ENCODE assay signal across 33 cellular contexts in genomic region chr17:30366536-30366935, GRCh38. TPM values are rescaled to one million over a fixed set of nuclear protein-coding genes. Genes with fewer than 3 reads are reported as not detected.
"Had no signal": no experiment of that assay in that cellular context is flagged by ENCODE, and none has a peak within 500 bp of the region (broad histone marks: within the 10 kb centered on the region; RNA-seq: fewer than 3 reads in every experiment).

No MANE protein-coding gene starts in this region.

- DNase-seq: activated CD4-positive, alpha-beta T cell treated with anti-CD3 and anti-CD28 coated beads, Interleukin-2, amount 10 ng/mL, durations not matched to agents 24 days and 14 days; activated CD4-positive, CD25-positive, alpha-beta regulatory T cell treated with anti-CD3 and anti-CD28 coated beads, Interleukin-2, amount 50 U/mL, for 72 hours; activated CD8-positive, alpha-beta memory T cell treated with anti-CD3 and anti-CD28 coated beads, Interleukin-2, amount 10 ng/mL, durations not matched to agents 7 days and 5 days; activated CD8-positive, alpha-beta T cell treated with anti-CD3 and anti-CD28 coated beads for 36 hours; activated naive CD4-positive, alpha-beta T cell treated with Interleukin-2 at 50 U/mL for 16 hours; activated T-cell treated with anti-CD3 and anti-CD28 coated beads for 4 hours; activated T-cell treated with anti-CD3 and anti-CD28 coated beads, Interleukin-2, amount 50 U/mL, for 72 hours; amygdala; effector CD4-positive, alpha-beta T cell; esophagus squamous epithelium; foreskin melanocyte; heart right ventricle; islet precursor cell; left ventricle myocardium inferior; mesendoderm; pancreas; retina; stimulated activated CD4-positive, alpha-beta T cell treated with anti-CD3 and anti-CD28 coated beads, Interleukin-12 subunit alpha, Interleukin-12 subunit beta, amount 100 ng/mL, for 4 hours; stimulated activated CD4-positive, alpha-beta T cell treated with anti-CD3 and anti-CD28 coated beads, Interleukin-4, amount 100 ng/mL, for 1 hour; stimulated activated naive CD8-positive, alpha-beta T cell treated with anti-CD3 and anti-CD28 coated beads, Interleukin-15, Interleukin-2, amounts not matched to agents 100 U/mL and 50 U/mL, for 24 hours; T-helper 2 cell; uterus had no signal

- H3K36me3 Mint-ChIP-seq: type B pancreatic cell had no signal

- H3K27ac Mint-ChIP-seq: activated CD4-positive, alpha-beta T cell treated with anti-CD3 and anti-CD28 coated beads, Interleukin-2, amount 10 ng/mL, durations not matched to agents 24 days and 14 days; activated CD8-positive, alpha-beta memory T cell treated with anti-CD3 and anti-CD28 coated beads, Interleukin-2, amount 10 ng/mL, durations not matched to agents 7 days and 5 days; activated CD8-positive, alpha-beta T cell treated with anti-CD3 and anti-CD28 coated beads for 36 hours; activated T-cell treated with anti-CD3 and anti-CD28 coated beads, Interleukin-2, amount 50 U/mL, for 72 hours; dendritic cell treated with granulocyte-macrophage colony-stimulating factor and Interleukin-4, amounts not matched to agents 40 ng/mL and 50 ng/mL, for 4 days; type B pancreatic cell had no signal

- H3K4me3 Mint-ChIP-seq: activated CD4-positive, alpha-beta T cell treated with anti-CD3 and anti-CD28 coated beads, Interleukin-2, amount 10 ng/mL, durations not matched to agents 24 days and 14 days; activated CD8-positive, alpha-beta memory T cell treated with anti-CD3 and anti-CD28 coated beads, Interleukin-2, amount 10 ng/mL, durations not matched to agents 7 days and 5 days; activated CD8-positive, alpha-beta T cell treated with anti-CD3 and anti-CD28 coated beads for 36 hours; activated T-cell treated with anti-CD3 and anti-CD28 coated beads, Interleukin-2, amount 50 U/mL, for 72 hours; central memory CD8-positive, alpha-beta T cell; dendritic cell treated with granulocyte-macrophage colony-stimulating factor and Interleukin-4, amounts not matched to agents 40 ng/mL and 50 ng/mL, for 4 days; type B pancreatic cell had no signal

- ATAC-seq: activated CD8-positive, alpha-beta memory T cell treated with anti-CD3 and anti-CD28 coated beads, Interleukin-2, amount 10 ng/mL, durations not matched to agents 7 days and 5 days; activated CD8-positive, alpha-beta T cell treated with anti-CD3 and anti-CD28 coated beads for 36 hours; activated T-cell treated with anti-CD3 and anti-CD28 coated beads, Interleukin-2, amount 50 U/mL, for 72 hours; heart right ventricle; pancreas; sciatic nerve; stimulated activated naive CD8-positive, alpha-beta T cell treated with anti-CD3 and anti-CD28 coated beads, Interleukin-15, Interleukin-2, amounts not matched to agents 100 U/mL and 50 U/mL, for 24 hours had no signal

- H3K4me3 ChIP-seq: esophagus squamous epithelium, heart right ventricle, left ventricle myocardium inferior, lung, pancreas, prostate gland, skin epidermis, uterus had no signal

- H3K27me3 Mint-ChIP-seq: activated CD8-positive, alpha-beta T cell treated with anti-CD3 and anti-CD28 coated beads for 36 hours; central memory CD8-positive, alpha-beta T cell; dendritic cell treated with granulocyte-macrophage colony-stimulating factor and Interleukin-4, amounts not matched to agents 40 ng/mL and 50 ng/mL, for 4 days; type B pancreatic cell had no signal

- H3K9me3 Mint-ChIP-seq: dendritic cell treated with granulocyte-macrophage colony-stimulating factor and Interleukin-4, amounts not matched to agents 40 ng/mL and 50 ng/mL, for 4 days; type B pancreatic cell had no signal

RNA-seq across cellular contexts. Expression of gene TMIGD1, which starts 32.7 kb away (rescaled TPM):
- total RNA-seq: activated CD4-positive, alpha-beta T cell treated with anti-CD3 and anti-CD28 coated beads, Interleukin-2, amount 10 ng/mL, durations not matched to agents 24 days and 14 days; activated CD8-positive, alpha-beta memory T cell treated with anti-CD3 and anti-CD28 coated beads, Interleukin-2, amount 10 ng/mL, durations not matched to agents 7 days and 5 days; activated CD8-positive, alpha-beta T cell treated with anti-CD3 and anti-CD28 coated beads for 36 hours; activated T-cell treated with anti-CD3 and anti-CD28 coated beads, Interleukin-2, amount 50 U/mL, for 72 hours; bronchial epithelial cell; esophagus squamous epithelium; glomerular endothelial cell; heart right ventricle; left ventricle myocardium inferior; lung; mucosa of gallbladder; pancreas; prostate gland; sciatic nerve; subcutaneous adipose tissue; uterus had no signal
